1 cellular context compared by ENCODE assay signal in the genomic region with DNA sequence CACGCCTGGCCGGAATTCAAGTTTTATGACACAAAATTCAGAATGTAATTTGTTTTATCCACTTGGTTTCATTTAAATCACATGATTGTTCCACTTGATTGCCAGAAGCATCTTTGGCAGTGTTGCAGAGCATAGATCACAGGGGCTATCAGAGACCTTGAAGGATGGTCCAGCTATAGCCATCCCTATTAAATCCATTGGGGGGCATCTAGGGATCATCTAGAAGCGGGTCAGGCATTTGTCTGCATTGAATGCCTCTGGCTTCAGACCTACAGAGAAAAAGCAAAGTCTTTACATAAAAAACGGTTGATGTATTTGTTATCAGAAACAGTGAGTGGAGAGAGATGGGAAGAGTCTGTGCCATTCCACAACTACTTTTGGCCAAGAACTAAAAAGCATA.
TF ChIP-seq lines count a peak whose summit lies in the region.

No MANE protein-coding gene starts in this region.

TF ChIP-seq in GM23338, 12 proteins besides CTCF, POLR2A, EP300 and RAD21 (continued from another document):
- TF ChIP-seq, protein P1, sequence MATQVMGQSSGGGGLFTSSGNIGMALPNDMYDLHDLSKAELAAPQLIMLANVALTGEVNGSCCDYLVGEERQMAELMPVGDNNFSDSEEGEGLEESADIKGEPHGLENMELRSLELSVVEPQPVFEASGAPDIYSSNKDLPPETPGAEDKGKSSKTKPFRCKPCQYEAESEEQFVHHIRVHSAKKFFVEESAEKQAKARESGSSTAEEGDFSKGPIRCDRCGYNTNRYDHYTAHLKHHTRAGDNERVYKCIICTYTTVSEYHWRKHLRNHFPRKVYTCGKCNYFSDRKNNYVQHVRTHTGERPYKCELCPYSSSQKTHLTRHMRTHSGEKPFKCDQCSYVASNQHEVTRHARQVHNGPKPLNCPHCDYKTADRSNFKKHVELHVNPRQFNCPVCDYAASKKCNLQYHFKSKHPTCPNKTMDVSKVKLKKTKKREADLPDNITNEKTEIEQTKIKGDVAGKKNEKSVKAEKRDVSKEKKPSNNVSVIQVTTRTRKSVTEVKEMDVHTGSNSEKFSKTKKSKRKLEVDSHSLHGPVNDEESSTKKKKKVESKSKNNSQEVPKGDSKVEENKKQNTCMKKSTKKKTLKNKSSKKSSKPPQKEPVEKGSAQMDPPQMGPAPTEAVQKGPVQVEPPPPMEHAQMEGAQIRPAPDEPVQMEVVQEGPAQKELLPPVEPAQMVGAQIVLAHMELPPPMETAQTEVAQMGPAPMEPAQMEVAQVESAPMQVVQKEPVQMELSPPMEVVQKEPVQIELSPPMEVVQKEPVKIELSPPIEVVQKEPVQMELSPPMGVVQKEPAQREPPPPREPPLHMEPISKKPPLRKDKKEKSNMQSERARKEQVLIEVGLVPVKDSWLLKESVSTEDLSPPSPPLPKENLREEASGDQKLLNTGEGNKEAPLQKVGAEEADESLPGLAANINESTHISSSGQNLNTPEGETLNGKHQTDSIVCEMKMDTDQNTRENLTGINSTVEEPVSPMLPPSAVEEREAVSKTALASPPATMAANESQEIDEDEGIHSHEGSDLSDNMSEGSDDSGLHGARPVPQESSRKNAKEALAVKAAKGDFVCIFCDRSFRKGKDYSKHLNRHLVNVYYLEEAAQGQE (IDR thresholded peaks at IDR 0.05; ENCODE audit: unreplicated experiment): no peak
- no peak for TF ChIP-seq ZNF114 (CRISPR knock-in tag; IDR thresholded peaks at IDR 0.05)
